Comparison of ENCODE assay signal across 20 cellular contexts in genomic region chr7:147048864-147049263, GRCh38.
A peak's percentile ranks its signal among the peaks of the same experiment; 100 is the strongest.
DNase-seq lines count a peak whose midpoint lies in the region; ATAC-seq and TF ChIP-seq lines count a peak whose summit lies in the region.
"Had no signal": no experiment of that assay in that cellular context is flagged by ENCODE, and none has a peak within 500 bp of the region (broad histone marks: within the 10 kb centered on the region; RNA-seq: fewer than 3 reads in every experiment).

No MANE protein-coding gene starts in this region.

- H3K27me3 ChIP-seq in PC-9 (ENCODE audit: insufficient read depth, low read depth) = no peaks in the 10 kb centered on the region
- no peaks in the 10 kb centered on the region for H3K27me3 ChIP-seq in body of pancreas
- H3K27me3 ChIP-seq: BLaER1 treated with 17β-estradiol and CSF1 and Interleukin-3, amounts not matched to agents 10 nM and 100 nM had no signal

- H3K4me3 ChIP-seq in PC-9 (no peak overlapping the region), body of pancreas (no peak overlapping the region)
- H3K4me3 ChIP-seq: A549; BLaER1 treated with 17β-estradiol and CSF1 and Interleukin-3, amounts not matched to agents 10 nM and 100 nM; GM12878 had no signal

- TF ChIP-seq POLR2A in body of pancreas (IDR thresholded peaks at IDR 0.05) = no peak

- POLR2A ChIA-PET in PC-9 (lab: Charles Lee; ENCODE audit: unreplicated experiment) = no interaction called here

- intact Hi-C loops in PC-9 (cut with micrococcal nuclease; ENCODE audit: unreplicated experiment) = no loop called here
- intact Hi-C loops in body of pancreas (cut with DNase I) = no loop called here
- intact Hi-C loops in sciatic nerve (cut with DNase I) = no loop called here

- ATAC-seq in body of pancreas (peak; percentile 42), GM18519 (IDR thresholded peaks at IDR 0.05; ENCODE audit: low FRiP score, unreplicated experiment) (no peak), sciatic nerve (no peak)
- ATAC-seq: A549; CD8-positive, alpha-beta T cell; GM12878 had no signal

- no peaks in the 10 kb centered on the region for H3F3A ChIP-seq in PC-9 (ENCODE audit: insufficient read depth, low read depth)

- CTCF ChIA-PET in PC-9 (lab: Charles Lee) = no interaction called here

- DNase-seq in PC-9 (no peak), body of pancreas (peak in 3 of 4 donors; percentile 22 to 55 (median 51)), sciatic nerve (ENCODE audit: low spot score) (no peak), OCI-M2 (lab: John Stamatoyannopoulos, UW; ENCODE audit: unreplicated experiment) (no peak)
- DNase-seq: AML-193; CD4-positive, alpha-beta T cell; CD8-positive, alpha-beta T cell; COR-L47; DMS 273 treated with DMSO at 0.1 percent for 48 hours; DMS153; DMS53; DMS79; DND-41; EL; GDM1 had no signal

- H3K36me3 ChIP-seq in PC-9 (ENCODE audit: low read depth) (no peaks in the 10 kb centered on the region), body of pancreas (replicated peaks in 1 of 2; ENCODE audit: insufficient read depth in 1 of 2, low read depth in 2 of 2) (no peaks in the 10 kb centered on the region)
- H3K36me3 ChIP-seq: BLaER1 treated with 17β-estradiol and CSF1 and Interleukin-3, amounts not matched to agents 10 nM and 100 nM had no signal

- H4K20me1 ChIP-seq in PC-9 (ENCODE audit: insufficient read depth) = no peaks in the 10 kb centered on the region
- H4K20me1 ChIP-seq: BLaER1 treated with 17β-estradiol and CSF1 and Interleukin-3, amounts not matched to agents 10 nM and 100 nM had no signal

- BruUV-seq in PC-9 (replicated peaks; lab: Mats Ljungman, UMichigan) = no TSS peak

- H3K4me2 ChIP-seq in PC-9 = no peak overlapping the region
- H3K4me2 ChIP-seq: A549; BLaER1 treated with 17β-estradiol and CSF1 and Interleukin-3, amounts not matched to agents 10 nM and 100 nM had no signal

- H2AFZ ChIP-seq in PC-9 = 0 out of 2 replicates have a peak overlapping the region, but pooled peaks have one; percentile 55

- WGBS in body of pancreas, 2 donors = 44 to 45% methylated on average over 5 of the region's 5 CpGs

- peaks cover 3% of the 10 kb centered on the region; the same call in 1 of the 2 replicates for H3K9me3 ChIP-seq in PC-9 (ENCODE audit: insufficient read depth, low read depth)
- H3K9me3 ChIP-seq in body of pancreas = no peaks in the 10 kb centered on the region
- H3K9me3 ChIP-seq: A549; BLaER1 treated with 17β-estradiol and CSF1 and Interleukin-3, amounts not matched to agents 10 nM and 100 nM had no signal

- no peaks in the 10 kb centered on the region; the same call in 1 of the 2 replicates for H3K9me2 ChIP-seq in PC-9 (ENCODE audit: insufficient read depth)

- H3K79me2 ChIP-seq in PC-9 (ENCODE audit: low read depth) = no peaks in the 10 kb centered on the region

- TF ChIP-seq CTCF in PC-9 (conservative IDR thresholded peaks at IDR 0.05) = no peak
- TF ChIP-seq CTCF in body of pancreas (IDR thresholded peaks at IDR 0.05) = no peak

- H3K27ac ChIP-seq in PC-9 (no peak overlapping the region), body of pancreas (no peak overlapping the region)
- H3K27ac ChIP-seq: A549; BLaER1 treated with 17β-estradiol and CSF1 and Interleukin-3, amounts not matched to agents 10 nM and 100 nM; C4-2B had no signal

- H3K4me1 ChIP-seq in PC-9 (replicated peaks; ENCODE audit: insufficient read depth) = no peaks in the 10 kb centered on the region
- H3K4me1 ChIP-seq in body of pancreas = no peaks in the 10 kb centered on the region
- H3K4me1 ChIP-seq: A549 had no signal

Comparison
In these comparisons a context has a peak if more than half of its experiments do, and no peak if none do; other contexts are left out.
1. DNase-seq: peak in body of pancreas (3 of 4); none in PC-9 (0 of 2), sciatic nerve (single experiment) and OCI-M2 (single experiment).